In genomic region chr4:59500103-59500502, GRCh38 we compare ENCODE assay signal across 6 cellular contexts.
"Had no signal": no experiment of that assay in that cellular context is flagged by ENCODE, and none has a peak within 500 bp of the region (broad histone marks: within the 10 kb centered on the region; RNA-seq: fewer than 3 reads in every experiment).

No MANE protein-coding gene starts in this region.

- H3K27ac ChIP-seq: HL-60 had no signal

- ATAC-seq: HepG2, K562 had no signal

- H3K4me3 ChIP-seq: K562 had no signal

- DNase-seq: IMR-90, KBM-7, KG1 had no signal
